ENCODE assay signal across 9 cellular contexts in the genomic region with DNA sequence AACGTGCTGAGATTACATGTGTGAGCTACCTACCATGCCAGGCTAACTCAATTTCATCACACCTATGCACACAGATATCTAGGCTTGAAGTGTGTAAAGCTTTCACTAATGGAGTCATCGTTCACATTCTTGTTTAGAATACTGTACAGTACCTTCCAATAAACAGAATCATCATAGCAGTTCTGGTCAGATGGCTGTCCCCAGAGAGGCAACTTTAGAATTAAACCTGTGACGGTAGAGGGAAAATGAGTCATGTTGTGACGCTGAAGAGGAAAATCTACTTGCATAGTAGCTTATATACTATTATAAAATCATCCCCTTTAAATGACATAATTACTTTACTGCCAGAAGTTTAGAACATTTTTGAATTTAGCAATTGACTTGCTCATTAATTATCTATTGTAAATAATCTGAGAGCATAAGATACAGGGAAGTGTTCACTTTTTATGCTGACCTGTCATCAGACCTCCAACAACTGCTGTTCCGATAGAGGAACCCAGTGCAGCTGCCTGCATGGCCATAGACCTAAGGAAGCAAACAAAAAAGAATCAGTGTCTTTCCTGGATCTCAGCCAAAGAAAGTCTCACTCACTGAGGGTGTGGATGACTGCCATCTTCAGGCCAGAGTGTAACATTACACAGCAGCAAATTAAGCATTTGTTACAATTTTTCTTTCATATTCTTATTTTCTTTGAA. TPM values are rescaled to one million over a fixed set of nuclear protein-coding genes. Genes with fewer than 3 reads are reported as not detected.
DNase-seq lines count a peak whose midpoint lies in the region; ATAC-seq, FAIRE-seq and TF ChIP-seq lines count a peak whose summit lies in the region.
"Had no signal": no experiment of that assay in that cellular context is flagged by ENCODE, and none has a peak within 500 bp of the region (broad histone marks: within the 10 kb centered on the region; RNA-seq: fewer than 3 reads in every experiment).

No MANE protein-coding gene starts in this region.

- H3K4me3 Mint-ChIP-seq in CD14-positive monocyte: no peak overlapping the region
- no peak overlapping the region for H3K4me3 Mint-ChIP-seq in endothelial cell (ENCODE audit: unreplicated experiment)

- ATAC-seq in HG02852 (IDR thresholded peaks at IDR 0.05; ENCODE audit: unreplicated experiment): peak; percentile 96

- H3K4me1 Mint-ChIP-seq in CD14-positive monocyte: no peaks in the 10 kb centered on the region
- H3K4me1 Mint-ChIP-seq in endothelial cell (ENCODE audit: unreplicated experiment): no peaks in the 10 kb centered on the region

- peak; percentile 86 for FAIRE-seq in GM18507 (lab: Jason Lieb, UNC)

- intact Hi-C loops in CD14-positive monocyte (cut with micrococcal nuclease): no loop called here

- H3K9me3 ChIP-seq in SJCRH30 (replicated peaks): no peaks in the 10 kb centered on the region

- H3K4me1 ChIP-seq in SJCRH30: peaks cover 3% of the 10 kb centered on the region; the same call in 1 of the 2 replicates

- H3K27me3 ChIP-seq in SJCRH30: no peaks in the 10 kb centered on the region

- no peaks in the 10 kb centered on the region for H3K36me3 Mint-ChIP-seq in CD14-positive monocyte
- H3K36me3 Mint-ChIP-seq in endothelial cell (ENCODE audit: low read depth, unreplicated experiment): no peaks in the 10 kb centered on the region

- H3K27me3 Mint-ChIP-seq in CD14-positive monocyte (ENCODE audit: low read depth in 3 of 3) (peaks cover 0 to 2% (median 2%) of the 10 kb centered on the region in 3 donors), endothelial cell (ENCODE audit: unreplicated experiment) (no peaks in the 10 kb centered on the region)

- no peaks in the 10 kb centered on the region for H3K36me3 ChIP-seq in SJCRH30

- H3K4me3 ChIP-seq in NB4 (ENCODE audit: low read depth, low read length): no peak overlapping the region
- no peak overlapping the region for H3K4me3 ChIP-seq in SJCRH30

- TF ChIP-seq CTCF in CD14-positive monocyte (IDR thresholded peaks at IDR 0.05): peak; percentile 79
- peak; percentile 72 for TF ChIP-seq CTCF in NB4 (IDR thresholded peaks at IDR 0.05; ENCODE audit: low read depth, low read length)
- peak; percentile 85 for TF ChIP-seq CTCF in endothelial cell (IDR thresholded peaks at IDR 0.05; ENCODE audit: unreplicated experiment)

- TF ChIP-seq POLR2A in NB4 (IDR thresholded peaks at IDR 0.05; ENCODE audit: extremely low read depth, insufficient read length): no peak

- H3K27ac ChIP-seq in SJCRH30: no peak overlapping the region

- no peak overlapping the region for H3K27ac Mint-ChIP-seq in CD14-positive monocyte
- H3K27ac Mint-ChIP-seq in endothelial cell (ENCODE audit: unreplicated experiment): no peak overlapping the region

- no peak for DNase-seq in CD14-positive monocyte (ENCODE audit: low spot score)
- peak; percentile 28 for DNase-seq in GM18507 (ENCODE audit: extremely low spot score, insufficient read length, low read depth)
- peak; percentile 77 for DNase-seq in NB4 (ENCODE audit: low read depth)
- peak; percentile 64 to 93 for DNase-seq in SJCRH30
- DNase-seq in endothelial cell (ENCODE audit: low spot score): peak; percentile 23
- peak; percentile 81 for DNase-seq in middle frontal gyrus (ENCODE audit: extremely low spot score, low spot score)
- no peak for DNase-seq in activated gamma-delta T cell treated with Interleukin-2 at 50 U/mL for 16 hours

- H3K9me3 Mint-ChIP-seq in CD14-positive monocyte (peaks cover 0 to 4% (median 0%) of the 10 kb centered on the region in 7 donors), endothelial cell (ENCODE audit: unreplicated experiment) (no peaks in the 10 kb centered on the region)

RNA-seq across cellular contexts. Expression of gene RHAG, which starts 29.8 kb away (rescaled TPM):
- polyA plus RNA-seq in CD14-positive monocyte: not detected
- not detected in 2 replicates for total RNA-seq in SJCRH30 (2014; rRNA removed; shearing (Covaris generic))
- total RNA-seq in endothelial cell (ENCODE audit: unreplicated experiment): 0.46 TPM
- total RNA-seq: activated CD8-positive, alpha-beta memory T cell treated with anti-CD3 and anti-CD28 coated beads for 36 hours had no signal

RNA-seq across cellular contexts. Expression of gene C6orf141, which starts 56.4 kb away (rescaled TPM):
- polyA plus RNA-seq in CD14-positive monocyte: not detected
- total RNA-seq in SJCRH30 (2014; rRNA removed; shearing (Covaris generic)): not detected in 2 replicates
- total RNA-seq in endothelial cell (ENCODE audit: unreplicated experiment): 0.77 TPM
- total RNA-seq: activated CD8-positive, alpha-beta memory T cell treated with anti-CD3 and anti-CD28 coated beads for 36 hours had no signal

Comparison
In these comparisons a context has a peak if more than half of its experiments do, and no peak if none do; other contexts are left out.
1. DNase-seq: peak in GM18507 (single experiment), NB4 (single experiment), SJCRH30 (2 of 2), endothelial cell (single experiment) and middle frontal gyrus (single experiment); none in CD14-positive monocyte (single experiment) and activated gamma-delta T cell treated with Interleukin-2 at 50 U/mL for 16 hours (single experiment).
2. Peak in every context shown above with its lines, with median percentiles within 50 percentile points of each other: CTCF ChIP-seq.